ENCODE assay signal across 8 cellular contexts in the genomic region with DNA sequence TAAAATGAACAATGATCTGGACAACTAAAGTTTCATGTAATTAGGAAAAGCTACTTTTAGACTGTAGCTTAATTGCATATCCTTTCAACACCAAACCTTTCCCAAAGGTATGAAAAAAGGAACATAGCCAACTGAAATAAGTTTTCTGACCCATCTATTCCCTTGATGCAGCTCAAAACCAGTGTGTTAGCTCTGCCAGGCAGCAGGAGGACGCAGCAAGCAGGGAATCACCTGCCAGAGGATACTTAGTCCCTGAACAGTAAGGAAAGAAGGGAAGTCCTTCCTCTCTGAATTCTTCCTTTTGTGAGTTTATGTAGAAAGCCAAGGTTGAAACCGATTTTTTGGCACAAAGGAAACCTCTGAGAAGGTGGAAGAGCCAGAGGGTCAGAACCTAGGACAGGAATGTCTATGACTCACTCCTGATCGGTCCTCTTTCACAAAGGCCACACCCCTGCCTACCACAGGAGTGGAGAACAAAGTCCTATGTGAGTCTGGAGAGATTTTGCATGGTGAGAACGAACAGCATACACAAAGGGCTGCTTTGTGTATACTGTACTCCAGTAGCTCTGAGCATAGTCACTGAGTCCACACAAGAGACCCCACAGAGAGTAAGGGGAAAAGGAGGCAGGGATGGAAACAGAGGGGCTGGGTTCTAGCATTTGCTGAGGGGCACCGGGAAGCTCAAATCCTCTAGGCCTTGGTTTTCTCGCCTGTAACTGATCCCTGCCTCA.
DNase-seq lines count a peak whose midpoint lies in the region; TF ChIP-seq lines count a peak whose summit lies in the region.

No MANE protein-coding gene starts in this region.

- H3K27ac ChIP-seq in esophagus (ENCODE audit: low read depth in 2 of 2, low read length in 1 of 2), result peak overlapping the region; percentile 87 to 91
- H3K27ac ChIP-seq in rectal smooth muscle tissue (ENCODE audit: low read depth, low read length), result no peak overlapping the region

- no peak for TF ChIP-seq CTCF in GM10248 (IDR thresholded peaks at IDR 0.05; ENCODE audit: control extremely low read depth, extremely low read depth, low read depth, missing control alignments)

- H3K9me3 ChIP-seq in HAP-1 (no peaks in the 10 kb centered on the region), esophagus (ENCODE audit: control insufficient read depth in 2 of 2, insufficient read depth in 1 of 2, low read depth in 1 of 2, low read length in 1 of 2) (no peaks in the 10 kb centered on the region)

- peaks cover 17% of the 10 kb centered on the region for H3K4me1 ChIP-seq in HAP-1
- peaks cover 0 to 11% of the 10 kb centered on the region in 2 donors for H3K4me1 ChIP-seq in esophagus (ENCODE audit: control insufficient read depth in 2 of 2, insufficient read depth in 2 of 2, low read length in 1 of 2)
- no peaks in the 10 kb centered on the region for H3K4me1 ChIP-seq in rectal smooth muscle tissue (ENCODE audit: control insufficient read depth, insufficient read depth, low read length)

- no peak overlapping the region for H3K4me3 ChIP-seq in HAP-1
- H3K4me3 ChIP-seq in esophagus (ENCODE audit: low read depth in 1 of 2, low read length in 2 of 2), result no peak overlapping the region
- H3K4me3 ChIP-seq in rectal smooth muscle tissue (ENCODE audit: low read length), result peak overlapping the region; percentile 30

- WGBS in esophagus, 2 donors, result 37% methylated on average over 6 of the region's 6 CpGs

- H3K27me3 ChIP-seq in HAP-1 (ENCODE audit: low read depth) (no peaks in the 10 kb centered on the region), esophagus (ENCODE audit: control insufficient read depth in 1 of 2, insufficient read depth in 2 of 2, low read length in 2 of 2) (no peaks in the 10 kb centered on the region), rectal smooth muscle tissue (ENCODE audit: control insufficient read depth, insufficient read depth, low read length) (no peaks in the 10 kb centered on the region)

- CTCF ChIA-PET in GM10248 (lab: Yijun Ruan, JAX), result interaction anchor here (1.0 to 4.3 kb wide), 13 partner anchors 9 to 272 kb away, joined by 3 to 21 read pairs (median 5); a partner anchor contains a TSS

- POLR2A ChIA-PET in GM10248 (lab: Yijun Ruan, JAX), result no interaction called here

- in situ Hi-C loops in HAP-1 (cut with MboI; ENCODE audit: low sequenced_read_pairs) (no loop called here), SK-MEL-5 (cut with HindIII; ENCODE audit: low pct_unique_long_range_greater_than_20kb, low sequenced_read_pairs) (no loop called here), KBM-7 (cut with MboI; ENCODE audit: low pct_unique_long_range_greater_than_20kb, low sequenced_read_pairs) (no loop called here)

- H3K36me3 ChIP-seq in HAP-1 (replicated peaks) (peaks cover 3% of the 10 kb centered on the region; the same call in 1 of the 2 replicates), esophagus (ENCODE audit: control insufficient read depth in 2 of 2, insufficient read depth in 2 of 2, low read length in 1 of 2) (no peaks in the 10 kb centered on the region), rectal smooth muscle tissue (ENCODE audit: control insufficient read depth, insufficient read depth, low read length) (no peaks in the 10 kb centered on the region)

- DNase-seq in HAP-1 (ENCODE audit: low spot score in 2 of 2) (peak; percentile 39 to 56), SK-MEL-5 (ENCODE audit: low read depth, low spot score) (peak; percentile 100), GM10248 (ENCODE audit: extremely low spot score) (no peak), NCI-H1436 (lab: John Stamatoyannopoulos, UW) (no peak), superior temporal gyrus (ENCODE audit: extremely low spot score) (no peak), KBM-7 (no peak)

- H3K9ac ChIP-seq in rectal smooth muscle tissue (ENCODE audit: low read length), result no peak overlapping the region

Comparison
In these comparisons a context has a peak if more than half of its experiments do, and no peak if none do; other contexts are left out.
1. DNase-seq: peak in HAP-1 (2 of 2) and SK-MEL-5 (single experiment); none in GM10248 (single experiment), NCI-H1436 (single experiment), superior temporal gyrus (single experiment) and KBM-7 (single experiment).